In the genomic region with DNA sequence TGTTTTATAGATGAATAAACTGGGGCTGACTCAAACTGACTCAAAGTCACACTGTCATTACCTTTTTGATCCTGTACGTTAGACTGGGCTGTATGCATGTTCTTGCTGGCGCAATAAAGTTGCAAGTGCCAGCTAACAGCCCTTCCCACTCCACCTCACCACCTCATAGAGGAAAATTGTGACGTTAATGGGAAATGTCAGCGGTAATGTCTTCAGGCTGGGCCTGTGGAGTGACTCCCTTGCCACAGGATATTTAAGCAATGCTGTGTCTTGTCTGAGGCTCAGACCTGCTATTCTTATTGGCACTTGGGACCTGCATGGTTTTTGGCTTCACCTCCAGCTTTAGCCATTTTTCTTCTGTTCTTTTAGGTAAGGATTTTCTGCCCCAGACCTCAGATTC, we compare ENCODE assay signal across 8 cellular contexts. TPM values are rescaled to one million over a fixed set of nuclear protein-coding genes. Genes with fewer than 3 reads are reported as not detected.
DNase-seq lines count a peak whose midpoint lies in the region; ATAC-seq and TF ChIP-seq lines count a peak whose summit lies in the region.

No MANE protein-coding gene starts in this region.

- H3K4me1 Mint-ChIP-seq in stimulated activated memory B cell treated with anti-CD40 and anti-IgM and Interleukin-4, amounts not matched to agents 10 μg/mL and 1 μg/mL and 100 μg/mL, for 72 hours = peaks cover 58% of the 10 kb centered on the region

- H3K4me3 Mint-ChIP-seq in stimulated activated memory B cell treated with anti-CD40 and anti-IgM and Interleukin-4, amounts not matched to agents 10 μg/mL and 1 μg/mL and 100 μg/mL, for 72 hours = peak overlapping the region; percentile 35

- TF ChIP-seq CTCF in foreskin keratinocyte (conservative IDR thresholded peaks at IDR 0.05) = no peak

- ATAC-seq in GM18505 (IDR thresholded peaks at IDR 0.05; ENCODE audit: unreplicated experiment) (peak; percentile 31), HG02798 (IDR thresholded peaks at IDR 0.05; ENCODE audit: poor library complexity, unreplicated experiment) (peak; percentile 11), foreskin keratinocyte (peak; percentile 89)
- ATAC-seq in stimulated activated memory B cell treated with anti-CD40 and anti-IgM and Interleukin-4, amounts not matched to agents 10 μg/mL and 1 μg/mL and 100 μg/mL, for 72 hours = peak; percentile 65

- peaks cover 71% of the 10 kb centered on the region for H3K36me3 Mint-ChIP-seq in stimulated activated memory B cell treated with anti-CD40 and anti-IgM and Interleukin-4, amounts not matched to agents 10 μg/mL and 1 μg/mL and 100 μg/mL, for 72 hours

- H3K27me3 Mint-ChIP-seq in stimulated activated memory B cell treated with anti-CD40 and anti-IgM and Interleukin-4, amounts not matched to agents 10 μg/mL and 1 μg/mL and 100 μg/mL, for 72 hours = no peaks in the 10 kb centered on the region

- H3K27me3 ChIP-seq in foreskin keratinocyte = no peaks in the 10 kb centered on the region

- DNase-seq in SIG-M5 treated with dmso at 0.1 percent for 504 hours (lab: John Stamatoyannopoulos, UW; ENCODE audit: unreplicated experiment) (peak; percentile 71), foreskin keratinocyte (peak; percentile 51 to 92), SK-N-DZ (ENCODE audit: low spot score) (no peak), NCI-H1694 treated with DMSO at 0.1 percent for 48 hours (lab: John Stamatoyannopoulos, UW) (no peak), GM19238 (ENCODE audit: insufficient read length, low spot score) (no peak)

- peak overlapping the region; percentile 93 for H3K27ac ChIP-seq in foreskin keratinocyte

- TF ChIP-seq POLR2A in GM18505 (IDR thresholded peaks at IDR 0.05; ENCODE audit: borderline replicate concordance, extremely low read depth, insufficient read depth, insufficient read length) = no peak

- peaks cover 14% of the 10 kb centered on the region for H3K4me1 ChIP-seq in foreskin keratinocyte

- H3K27ac Mint-ChIP-seq in stimulated activated memory B cell treated with anti-CD40 and anti-IgM and Interleukin-4, amounts not matched to agents 10 μg/mL and 1 μg/mL and 100 μg/mL, for 72 hours = peak overlapping the region; percentile 78

- no peaks in the 10 kb centered on the region for H3K9me3 Mint-ChIP-seq in stimulated activated memory B cell treated with anti-CD40 and anti-IgM and Interleukin-4, amounts not matched to agents 10 μg/mL and 1 μg/mL and 100 μg/mL, for 72 hours

RNA-seq across cellular contexts. Expression of a gene that starts 25.2 kb away (rescaled TPM):
- 6.1 and 6.5 TPM in 2 replicates for total RNA-seq in foreskin keratinocyte
- polyA plus RNA-seq in foreskin keratinocyte = 2.4 and 2.7 TPM in 2 replicates
- not detected in 2 replicates for polyA plus RNA-seq in SK-N-DZ (2014; cell fraction: cytosol; rRNA removed)
- not detected in 2 replicates for polyA plus RNA-seq in SK-N-DZ (2014; cell fraction: nucleus; rRNA removed)

RNA-seq across cellular contexts. Expression of a gene that starts 41.7 kb away (rescaled TPM):
- 38.0 and 44.2 TPM in 2 replicates for total RNA-seq in foreskin keratinocyte
- 17.2 and 22.2 TPM in 2 replicates for polyA plus RNA-seq in foreskin keratinocyte
- 0.43 and 2.4 TPM in 2 replicates for polyA plus RNA-seq in SK-N-DZ (2014; cell fraction: cytosol; rRNA removed)
- 0.53 and 2.4 TPM in 2 replicates for polyA plus RNA-seq in SK-N-DZ (2014; cell fraction: nucleus; rRNA removed)

Comparison
In these comparisons a context has a peak if more than half of its experiments do, and no peak if none do; other contexts are left out.
1. ATAC-seq: peak in every context shown above with its lines; median percentile 89 in foreskin keratinocyte; 65 in stimulated activated memory B cell treated with anti-CD40 and anti-IgM and Interleukin-4, amounts not matched to agents 10 μg/mL and 1 μg/mL and 100 μg/mL, for 72 hours; 31 in GM18505; 11 in HG02798.
2. DNase-seq: peak in SIG-M5 treated with dmso at 0.1 percent for 504 hours (single experiment) and foreskin keratinocyte (2 of 2); none in SK-N-DZ (single experiment), NCI-H1694 treated with DMSO at 0.1 percent for 48 hours (single experiment) and GM19238 (single experiment).